1 cellular context compared by ENCODE assay signal in genomic region chr7:77802557-77803410, GRCh38.
TF ChIP-seq lines count a peak whose summit lies in the region.

No MANE protein-coding gene starts in this region.

TF ChIP-seq in K562, 482 proteins besides CTCF, POLR2A, EP300 and RAD21 (continued from another document):
- TF ChIP-seq PRDM10 (IDR thresholded peaks at IDR 0.05; ENCODE audit: partially characterized antibody) = no peak
- TF ChIP-seq RBM25 (IDR thresholded peaks at IDR 0.05; ENCODE audit: low read depth, low read length, severe bottlenecking) = peak; percentile 59
- no peak for TF ChIP-seq MECOM (CRISPR knock-in tag; IDR thresholded peaks at IDR 0.05)
- TF ChIP-seq, protein P1, sequence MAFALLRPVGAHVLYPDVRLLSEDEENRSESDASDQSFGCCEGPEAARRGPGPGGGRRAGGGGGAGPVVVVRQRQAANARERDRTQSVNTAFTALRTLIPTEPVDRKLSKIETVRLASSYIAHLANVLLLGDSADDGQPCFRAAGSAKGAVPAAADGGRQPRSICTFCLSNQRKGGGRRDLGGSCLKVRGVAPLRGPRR (CRISPR knock-in tag; IDR thresholded peaks at IDR 0.05) = no peak
- peak; percentile 24; the same call in 1 of the 2 replicates for TF ChIP-seq TEAD4 (IDR thresholded peaks at IDR 0.05; ENCODE audit: low read length)
- TF ChIP-seq TEAD4 (CRISPR knock-in tag; IDR thresholded peaks at IDR 0.05; ENCODE audit: borderline replicate concordance) = no peak
- TF ChIP-seq, protein P2, sequence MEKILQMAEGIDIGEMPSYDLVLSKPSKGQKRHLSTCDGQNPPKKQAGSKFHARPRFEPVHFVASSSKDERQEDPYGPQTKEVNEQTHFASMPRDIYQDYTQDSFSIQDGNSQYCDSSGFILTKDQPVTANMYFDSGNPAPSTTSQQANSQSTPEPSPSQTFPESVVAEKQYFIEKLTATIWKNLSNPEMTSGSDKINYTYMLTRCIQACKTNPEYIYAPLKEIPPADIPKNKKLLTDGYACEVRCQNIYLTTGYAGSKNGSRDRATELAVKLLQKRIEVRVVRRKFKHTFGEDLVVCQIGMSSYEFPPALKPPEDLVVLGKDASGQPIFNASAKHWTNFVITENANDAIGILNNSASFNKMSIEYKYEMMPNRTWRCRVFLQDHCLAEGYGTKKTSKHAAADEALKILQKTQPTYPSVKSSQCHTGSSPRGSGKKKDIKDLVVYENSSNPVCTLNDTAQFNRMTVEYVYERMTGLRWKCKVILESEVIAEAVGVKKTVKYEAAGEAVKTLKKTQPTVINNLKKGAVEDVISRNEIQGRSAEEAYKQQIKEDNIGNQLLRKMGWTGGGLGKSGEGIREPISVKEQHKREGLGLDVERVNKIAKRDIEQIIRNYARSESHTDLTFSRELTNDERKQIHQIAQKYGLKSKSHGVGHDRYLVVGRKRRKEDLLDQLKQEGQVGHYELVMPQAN (IDR thresholded peaks at IDR 0.05; ENCODE audit: borderline replicate concordance) = no peak
- TF ChIP-seq ZNF644 (tag; IDR thresholded peaks at IDR 0.05; ENCODE audit: low read depth) = no peak
- TF ChIP-seq TCFL5 (CRISPR knock-in tag; conservative IDR thresholded peaks at IDR 0.05) = no peak
- TF ChIP-seq MAFG (tag; conservative IDR thresholded peaks at IDR 0.05) = peak; percentile 45
- TF ChIP-seq ZBTB17 (CRISPR knock-in tag; IDR thresholded peaks at IDR 0.05) = no peak
- no peak for TF ChIP-seq ZNF274 (IDR thresholded peaks at IDR 0.05; ENCODE audit: borderline replicate concordance, low read depth, low read length)
- no peak for TF ChIP-seq CREB3L1 (IDR thresholded peaks at IDR 0.05; ENCODE audit: borderline replicate concordance, low read depth)
- TF ChIP-seq ETV6 (IDR thresholded peaks at IDR 0.05; ENCODE audit: borderline replicate concordance in 1 of 2, low read depth in 2 of 2, low read length in 1 of 2) = peak in 1 of 2 experiments; percentile 76; a peak in 1 of 4 replicates
- no peak for TF ChIP-seq ETV6 (CRISPR knock-in tag; IDR thresholded peaks at IDR 0.05; ENCODE audit: borderline replicate concordance)
- no peak for TF ChIP-seq ESRRA (IDR thresholded peaks at IDR 0.05; ENCODE audit: borderline replicate concordance, low read depth)
- TF ChIP-seq ZNF124 (CRISPR knock-in tag; IDR thresholded peaks at IDR 0.05) = no peak
